ENCODE assay signal across 8 cellular contexts in the genomic region with DNA sequence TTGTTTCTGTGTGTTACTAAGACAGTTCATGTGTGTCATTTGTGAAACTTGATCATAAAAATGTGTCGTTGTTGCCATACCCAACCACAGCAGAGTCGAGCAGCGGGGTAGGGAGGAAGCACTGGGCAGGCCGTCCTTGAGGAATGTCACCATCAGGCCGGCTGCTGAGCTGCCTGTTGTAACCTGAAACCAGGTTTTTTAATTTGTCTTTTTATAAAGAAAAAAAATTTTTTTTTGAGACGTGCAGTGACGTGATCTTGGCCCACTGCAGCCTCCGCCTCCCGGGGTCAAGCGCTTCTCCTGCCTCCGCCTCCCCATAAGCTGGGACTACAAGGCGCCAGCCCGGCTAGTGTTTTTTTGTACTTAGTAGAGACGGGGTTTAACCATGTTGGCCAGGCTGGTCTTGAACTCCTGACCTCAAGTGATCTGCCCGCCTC. TPM values are rescaled to one million over a fixed set of nuclear protein-coding genes. Genes with fewer than 3 reads are reported as not detected.
DNase-seq lines count a peak whose midpoint lies in the region; ATAC-seq and TF ChIP-seq lines count a peak whose summit lies in the region.

No MANE protein-coding gene starts in this region.

- H3K36me3 ChIP-seq in SJSA1: peaks cover 23% of the 10 kb centered on the region
- no peaks in the 10 kb centered on the region for H3K36me3 ChIP-seq in esophagus (ENCODE audit: control insufficient read depth in 2 of 2, insufficient read depth in 2 of 2, low read length in 1 of 2)

- H3K9me3 Mint-ChIP-seq in nephron: no peaks in the 10 kb centered on the region

- H3K4me3 ChIP-seq in SJSA1 (peak overlapping the region; percentile 79), esophagus (ENCODE audit: low read depth in 1 of 2, low read length in 2 of 2) (peak overlapping the region; percentile 88 to 100)

- peaks cover 8% of the 10 kb centered on the region; the same call in 1 of the 2 replicates for H3K4me1 ChIP-seq in SJSA1 (replicated peaks)
- no peaks in the 10 kb centered on the region for H3K4me1 ChIP-seq in esophagus (ENCODE audit: control insufficient read depth in 2 of 2, insufficient read depth in 2 of 2, low read length in 1 of 2)

- 15 to 22% methylated on average over 15 of the region's 15 CpGs for WGBS in esophagus, 2 donors

- H3K27ac ChIP-seq in SJSA1 (peak overlapping the region; percentile 85), esophagus (ENCODE audit: low read depth in 2 of 2, low read length in 1 of 2) (peak overlapping the region; percentile 89 to 99)

- peak; percentile 8 for ATAC-seq in HG02588 (IDR thresholded peaks at IDR 0.05; ENCODE audit: unreplicated experiment)

- no peaks in the 10 kb centered on the region for H3K27me3 Mint-ChIP-seq in nephron (ENCODE audit: low read depth)

- peaks cover 18% of the 10 kb centered on the region for H3K36me3 Mint-ChIP-seq in nephron (ENCODE audit: low read depth)

- H3K9me3 ChIP-seq in SJSA1 (replicated peaks): no peaks in the 10 kb centered on the region
- H3K9me3 ChIP-seq in esophagus (ENCODE audit: control insufficient read depth in 2 of 2, insufficient read depth in 1 of 2, low read depth in 1 of 2, low read length in 1 of 2): no peaks in the 10 kb centered on the region

- H3K27me3 ChIP-seq in SJSA1 (replicated peaks) (no peaks in the 10 kb centered on the region), esophagus (ENCODE audit: control insufficient read depth in 1 of 2, insufficient read depth in 2 of 2, low read length in 2 of 2) (no peaks in the 10 kb centered on the region)

- peak overlapping the region; percentile 95 to 98 (median 98) for H3K27ac Mint-ChIP-seq in nephron

- H3K4me1 Mint-ChIP-seq in nephron: peaks cover 22% of the 10 kb centered on the region

- TF ChIP-seq CTCF in nephron (IDR thresholded peaks at IDR 0.05; ENCODE audit: unreplicated experiment in 3 of 3): no peak

- DNase-seq in NCI-H2171 treated with DMSO at 0.1 percent for 48 hours (lab: John Stamatoyannopoulos, UW) (peak; percentile 1), NCI-H2171 (lab: John Stamatoyannopoulos, UW) (no peak), SJSA1 (ENCODE audit: low read depth in 1 of 2, low spot score in 2 of 2) (peak in 1 of 2 experiments; percentile 51), NCI-H1092 (lab: John Stamatoyannopoulos, UW) (no peak), T-helper 9 cell (no peak)

- peak overlapping the region; percentile 91 to 97 (median 95) for H3K4me3 Mint-ChIP-seq in nephron

RNA-seq across cellular contexts. Expression of a gene that starts 0.6 kb away (rescaled TPM):
- 97.6 and 190 TPM in 2 replicates for total RNA-seq in SJSA1 (2014; rRNA removed; shearing (Covaris generic))
- 10 to 100 TPM; 65.2 to 66.7 TPM for polyA plus RNA-seq in esophagus

RNA-seq across cellular contexts. Expression of a gene that starts 24.5 kb away (rescaled TPM):
- 18.1 and 45.0 TPM in 2 replicates for total RNA-seq in SJSA1 (2014; rRNA removed; shearing (Covaris generic))
- polyA plus RNA-seq in esophagus: 10 to 100 TPM; 26.0 to 96.9 TPM

RNA-seq across cellular contexts. Expression of a gene that starts 37.5 kb away (rescaled TPM):
- 37.7 and 41.2 TPM in 2 replicates for total RNA-seq in SJSA1 (2014; rRNA removed; shearing (Covaris generic))
- polyA plus RNA-seq in esophagus: 10 to 100 TPM; 38.8 to 57.7 TPM

RNA-seq across cellular contexts. Expression of a gene that starts 45.3 kb away (rescaled TPM):
- 45.5 and 58.7 TPM in 2 replicates for total RNA-seq in SJSA1 (2014; rRNA removed; shearing (Covaris generic))
- 10 to 100 TPM; 10.5 to 19.5 TPM for polyA plus RNA-seq in esophagus
